ENCODE assay signal across 23 cellular contexts in the genomic region with DNA sequence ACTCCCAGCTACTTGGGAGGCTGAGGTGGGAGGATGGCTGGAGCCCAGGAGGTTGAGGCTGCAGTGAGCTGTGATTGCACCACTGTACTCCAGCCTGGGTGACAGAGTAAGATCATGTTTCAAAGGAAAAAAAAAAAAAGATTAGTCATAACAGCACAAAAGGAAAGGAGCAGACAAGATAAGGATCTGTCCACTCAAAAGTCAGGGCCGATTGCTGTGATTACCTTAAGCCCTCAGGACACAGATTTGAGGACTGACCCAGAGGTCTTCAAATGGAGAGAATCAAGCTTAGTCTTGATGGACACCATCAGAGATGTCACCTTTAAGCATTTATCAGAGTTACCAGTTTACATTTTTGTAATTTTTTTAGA. TPM values are rescaled to one million over a fixed set of nuclear protein-coding genes. Genes with fewer than 3 reads are reported as not detected.
DNase-seq lines count a peak whose midpoint lies in the region; ATAC-seq and TF ChIP-seq lines count a peak whose summit lies in the region.
"Had no signal": no experiment of that assay in that cellular context is flagged by ENCODE, and none has a peak within 500 bp of the region (broad histone marks: within the 10 kb centered on the region; RNA-seq: fewer than 3 reads in every experiment).

No MANE protein-coding gene starts in this region.

- no peak for TF ChIP-seq CTCF in osteoblast (IDR thresholded peaks at IDR 0.05; ENCODE audit: extremely low read depth, low read depth, low read length)
- no peak for TF ChIP-seq CTCF in vagina (IDR thresholded peaks at IDR 0.05)

- H4K20me1 ChIP-seq in osteoblast (ENCODE audit: insufficient read depth, low read length) = no peaks in the 10 kb centered on the region

- H3K36me3 ChIP-seq in osteoblast (ENCODE audit: insufficient read depth, low read length) (no peaks in the 10 kb centered on the region), vagina (no peaks in the 10 kb centered on the region)
- H3K36me3 ChIP-seq: SJCRH30, tibial artery had no signal

- ATAC-seq in GM21447 (IDR thresholded peaks at IDR 0.05; ENCODE audit: unreplicated experiment) = no peak

- H3K4me3 ChIP-seq in osteoblast (ENCODE audit: insufficient read depth, low read length) = no peak overlapping the region
- H3K4me3 ChIP-seq in vagina = no peak overlapping the region
- H3K4me3 ChIP-seq: SJCRH30, tibial artery had no signal

- no peaks in the 10 kb centered on the region for H3K79me2 ChIP-seq in osteoblast (ENCODE audit: insufficient read depth, low read length)

- H3K9me3 ChIP-seq in osteoblast (ENCODE audit: low read depth, low read length) (no peaks in the 10 kb centered on the region), vagina (no peaks in the 10 kb centered on the region)
- H3K9me3 ChIP-seq: SJCRH30, tibial artery had no signal

- no peaks in the 10 kb centered on the region for H3K4me1 ChIP-seq in osteoblast (ENCODE audit: insufficient read depth, low read length)
- H3K4me1 ChIP-seq in vagina = no peaks in the 10 kb centered on the region
- H3K4me1 ChIP-seq: tibial artery had no signal

- no peak overlapping the region for H3K27ac ChIP-seq in osteoblast (ENCODE audit: low read depth, low read length)
- no peak overlapping the region for H3K27ac ChIP-seq in vagina
- H3K27ac ChIP-seq: SJCRH30, tibial artery had no signal

- no peaks in the 10 kb centered on the region for H3K27me3 ChIP-seq in osteoblast (ENCODE audit: insufficient read depth, low read length)
- H3K27me3 ChIP-seq in vagina = no peaks in the 10 kb centered on the region
- H3K27me3 ChIP-seq: SJCRH30, tibial artery had no signal

- DNase-seq in EH (ENCODE audit: low read depth) (peak; percentile 69), LHCN-M2 (ENCODE audit: low read depth) (peak; percentile 34), amniotic epithelial cell (ENCODE audit: low read depth) (peak; percentile 58), osteoblast (ENCODE audit: insufficient read length, low spot score, missing footprints) (peak; percentile 67), vagina (ENCODE audit: extremely low spot score in 2 of 2) (no peak), NCI-H187 (lab: John Stamatoyannopoulos, UW) (no peak), HuH-7.5 (ENCODE audit: low spot score) (no peak)
- DNase-seq: activated B cell treated with CpG ODN at 0.5 μM for 24 hours; activated CD4-positive, alpha-beta memory T cell treated with anti-CD3 and anti-CD28 coated beads for 36 hours; activated naive CD4-positive, alpha-beta T cell treated with anti-CD3 and anti-CD28 coated beads for 36 hours; aorta; CD8-positive, alpha-beta memory T cell; effector CD4-positive, alpha-beta T cell; midbrain; NCI-H1694; NCI-H226; NCI-H774; posterior cingulate gyrus; SJCRH30; stimulated activated CD4-positive, alpha-beta T cell treated with anti-CD3 and anti-CD28 coated beads, Interleukin-4, amount 100 ng/mL, for 24 hours; T-helper 2 cell; tibial artery had no signal

- intact Hi-C loops in vagina (cut with DNase I) = no loop called here

- no peak overlapping the region for H2AFZ ChIP-seq in osteoblast (ENCODE audit: low read length)

- TF ChIP-seq POLR2A in vagina (IDR thresholded peaks at IDR 0.05) = no peak

- no peak overlapping the region for H3K4me2 ChIP-seq in osteoblast (ENCODE audit: insufficient read depth, low read length)

RNA-seq across cellular contexts. Expression of a gene that starts 23.9 kb away (rescaled TPM):
- 19.9 and 28.0 TPM in 2 replicates for total RNA-seq in LHCN-M2 (2014; rRNA removed)
- polyA plus RNA-seq in LHCN-M2 (2012) = 29.3 TPM
- 114 and 117 TPM in 2 replicates for total RNA-seq in osteoblast
- total RNA-seq in vagina = 47.1 TPM

Comparison
In these comparisons a context has a peak if more than half of its experiments do, and no peak if none do; other contexts are left out.
1. DNase-seq: peak in EH (single experiment), LHCN-M2 (single experiment), amniotic epithelial cell (single experiment) and osteoblast (single experiment); none in vagina (0 of 2), NCI-H187 (0 of 2) and HuH-7.5 (single experiment).